ENCODE assay signal across 10 cellular contexts in the genomic region with DNA sequence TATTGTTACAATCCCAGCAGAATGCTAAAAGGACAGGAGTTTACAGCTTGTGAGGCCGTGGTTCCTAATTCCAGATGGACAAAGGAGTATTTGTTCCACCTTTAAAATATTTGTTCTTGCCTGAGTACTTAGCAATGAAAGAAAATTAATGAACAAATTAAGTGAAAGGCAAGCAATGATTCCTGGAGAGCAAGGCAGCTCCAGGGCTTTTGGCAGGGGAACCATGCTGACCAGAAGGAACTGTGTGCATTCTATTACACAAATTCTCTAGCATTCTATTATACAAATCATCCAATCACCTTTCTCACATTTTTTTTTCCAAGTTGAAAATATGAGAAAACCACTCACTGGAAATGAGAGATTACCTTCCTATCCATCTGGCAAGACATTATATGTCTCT. TPM values are rescaled to one million over a fixed set of nuclear protein-coding genes. Genes with fewer than 3 reads are reported as not detected.
A peak's percentile ranks its signal among the peaks of the same experiment; 100 is the strongest.
DNase-seq lines count a peak whose midpoint lies in the region; ATAC-seq and TF ChIP-seq lines count a peak whose summit lies in the region.
"Had no signal": no experiment of that assay in that cellular context is flagged by ENCODE, and none has a peak within 500 bp of the region (broad histone marks: within the 10 kb centered on the region; RNA-seq: fewer than 3 reads in every experiment).

No MANE protein-coding gene starts in this region.

- H3K36me3 ChIP-seq in fibroblast of lung (ENCODE audit: control insufficient read depth, insufficient read depth, low read length), result no peaks in the 10 kb centered on the region

- POLR2A ChIA-PET in activated CD4-positive, alpha-beta T cell treated with anti-CD3 and anti-CD28 coated beads for 36 hours (lab: Charles Lee), result interaction anchor here (0.6 kb wide), 1 partner anchor 146 kb away, joined by 4 read pairs; no protein-coding TSS in a partner anchor
- POLR2A ChIA-PET in activated CD4-positive, alpha-beta memory T cell treated with anti-CD3 and anti-CD28 coated beads for 36 hours (lab: Charles Lee), result interaction anchor here (0.6 to 1.8 kb wide), 5 partner anchors 25 to 1067 kb away, joined by 3 to 5 read pairs (median 3); partner anchors contain the start of gene TM7SF3

- H3K36me3 Mint-ChIP-seq in activated CD4-positive, alpha-beta T cell treated with anti-CD3 and anti-CD28 coated beads for 36 hours (ENCODE audit: low read depth), result peaks cover 6% of the 10 kb centered on the region
- H3K36me3 Mint-ChIP-seq in activated CD4-positive, alpha-beta memory T cell treated with anti-CD3 and anti-CD28 coated beads for 36 hours, result peaks cover 4% of the 10 kb centered on the region

- peak overlapping the region; percentile 83 for H3K4me2 ChIP-seq in fibroblast of lung (ENCODE audit: extremely low read depth, insufficient read depth, low read length)

- H3K27ac Mint-ChIP-seq in activated CD4-positive, alpha-beta T cell treated with anti-CD3 and anti-CD28 coated beads for 36 hours, result peak overlapping the region; percentile 90
- peak overlapping the region; percentile 49 for H3K27ac Mint-ChIP-seq in activated CD4-positive, alpha-beta memory T cell treated with anti-CD3 and anti-CD28 coated beads for 36 hours

- no peaks in the 10 kb centered on the region for H3K9me3 ChIP-seq in fibroblast of lung (ENCODE audit: control insufficient read depth, insufficient read depth, low read depth, low read length)

- intact Hi-C loops in activated CD4-positive, alpha-beta T cell treated with anti-CD3 and anti-CD28 coated beads for 36 hours (cut with DNase I, micrococcal nuclease), result loop anchor here (1.0 to 5.0 kb wide), 5 partner anchors 51 to 491 kb away; partner anchors contain the start of genes MRPS35 (in 1 of the 2) and PPFIBP1 (in 1 of the 2)
- intact Hi-C loops in activated CD4-positive, alpha-beta memory T cell treated with anti-CD3 and anti-CD28 coated beads for 36 hours (cut with micrococcal nuclease), result loop anchor here (1.0 to 10.0 kb wide), 11 partner anchors 53 to 921 kb away; partner anchors contain the start of genes FGFR1OP2, MRPS35 and TM7SF3

- H3K4me3 Mint-ChIP-seq in activated CD4-positive, alpha-beta T cell treated with anti-CD3 and anti-CD28 coated beads for 36 hours, result peak overlapping the region; percentile 82
- peak overlapping the region; percentile 8 for H3K4me3 Mint-ChIP-seq in activated CD4-positive, alpha-beta memory T cell treated with anti-CD3 and anti-CD28 coated beads for 36 hours

- H3K27me3 ChIP-seq in fibroblast of lung (ENCODE audit: control insufficient read depth, insufficient read depth, low read length), result no peaks in the 10 kb centered on the region

- peak overlapping the region in 1 of 4 experiments; percentile 37 for H3K4me3 ChIP-seq in fibroblast of lung (replicated peaks in 1 of 4; ENCODE audit: control extremely low read depth in 1 of 4, insufficient read depth in 1 of 4, low read depth in 3 of 4, low read length in 4 of 4)
- H3K4me3 ChIP-seq in skin epidermis, result no peak overlapping the region

- H3K4me1 Mint-ChIP-seq in activated CD4-positive, alpha-beta T cell treated with anti-CD3 and anti-CD28 coated beads for 36 hours, result peaks cover 42% of the 10 kb centered on the region
- H3K4me1 Mint-ChIP-seq in activated CD4-positive, alpha-beta memory T cell treated with anti-CD3 and anti-CD28 coated beads for 36 hours (ENCODE audit: low read depth), result peaks cover 43% of the 10 kb centered on the region

- peaks cover 25% of the 10 kb centered on the region for H3K79me2 ChIP-seq in fibroblast of lung (ENCODE audit: control insufficient read depth, insufficient read depth, low read length)

- ATAC-seq in activated CD4-positive, alpha-beta T cell treated with anti-CD3 and anti-CD28 coated beads for 36 hours, result no peak
- no peak for ATAC-seq in HG03442 (IDR thresholded peaks at IDR 0.05; ENCODE audit: unreplicated experiment)
- no peak for ATAC-seq in HG03025 (IDR thresholded peaks at IDR 0.05; ENCODE audit: low FRiP score, unreplicated experiment)

- H4K20me1 ChIP-seq in fibroblast of lung (ENCODE audit: control insufficient read depth, extremely low read depth, insufficient read depth, low read length), result no peaks in the 10 kb centered on the region

- DNase-seq in activated CD4-positive, alpha-beta T cell treated with anti-CD3 and anti-CD28 coated beads for 36 hours, result no peak
- DNase-seq in activated CD4-positive, alpha-beta T cell treated with anti-CD3 and anti-CD28 coated beads, Interleukin-2, amount 50 U/mL, for 1 hour, result no peak
- DNase-seq in activated CD4-positive, alpha-beta memory T cell treated with anti-CD3 and anti-CD28 coated beads for 36 hours, result no peak
- DNase-seq in fibroblast of lung (ENCODE audit: low read depth in 2 of 2), result peak in 1 of 2 donors; percentile 52
- DNase-seq in NCI-H524 (lab: John Stamatoyannopoulos, UW), result no peak
- DNase-seq: NCI-H2029 treated with DMSO at 0.1 percent for 48 hours; stimulated activated CD8-positive, alpha-beta memory T cell treated with anti-CD3 and anti-CD28 coated beads, Interleukin-4, amount 100 ng/mL, for 48 hours had no signal

- no peak overlapping the region for H2AFZ ChIP-seq in fibroblast of lung (ENCODE audit: low read length)

- peaks cover 13% of the 10 kb centered on the region for H3K4me1 ChIP-seq in fibroblast of lung (ENCODE audit: control insufficient read depth, extremely low read depth, insufficient read depth, low read length)

- H3K9me3 Mint-ChIP-seq in activated CD4-positive, alpha-beta T cell treated with anti-CD3 and anti-CD28 coated beads for 36 hours (ENCODE audit: low read depth), result no peaks in the 10 kb centered on the region
- no peaks in the 10 kb centered on the region for H3K9me3 Mint-ChIP-seq in activated CD4-positive, alpha-beta memory T cell treated with anti-CD3 and anti-CD28 coated beads for 36 hours

- peak overlapping the region; percentile 81 for H3K27ac ChIP-seq in fibroblast of lung (ENCODE audit: insufficient read depth, low read length)
- peak overlapping the region in 19 of 21 experiments; percentile 7 to 90 (median 74) for H3K27ac ChIP-seq in skin epidermis

- no peak for TF ChIP-seq CTCF in fibroblast of lung (conservative IDR thresholded peaks at IDR 0.05 in 1 of 2, IDR thresholded peaks at IDR 0.05 in 1 of 2; ENCODE audit: low read depth in 1 of 2, low read length in 2 of 2)

- H3K27me3 Mint-ChIP-seq in activated CD4-positive, alpha-beta T cell treated with anti-CD3 and anti-CD28 coated beads for 36 hours, result peaks cover 26% of the 10 kb centered on the region
- peaks cover 29% of the 10 kb centered on the region for H3K27me3 Mint-ChIP-seq in activated CD4-positive, alpha-beta memory T cell treated with anti-CD3 and anti-CD28 coated beads for 36 hours

- CTCF ChIA-PET in activated CD4-positive, alpha-beta T cell treated with anti-CD3 and anti-CD28 coated beads for 36 hours (lab: Charles Lee), result interaction anchor here (0.6 to 1.7 kb wide), 2 partner anchors 25 to 105 kb away, joined by 5 to 7 read pairs; no protein-coding TSS in a partner anchor
- CTCF ChIA-PET in activated CD4-positive, alpha-beta memory T cell treated with anti-CD3 and anti-CD28 coated beads for 36 hours (lab: Charles Lee), result interaction anchor here (1.2 to 2.0 kb wide), 2 partner anchors 25 to 53 kb away, joined by 7 to 10 read pairs; no protein-coding TSS in a partner anchor

- no peak overlapping the region for H3K9ac ChIP-seq in fibroblast of lung (ENCODE audit: insufficient read depth, low read length)

RNA-seq across cellular contexts. Expression of gene BMAL2, which starts 1.8 kb away (rescaled TPM):
- total RNA-seq in activated CD4-positive, alpha-beta T cell treated with anti-CD3 and anti-CD28 coated beads for 36 hours, result 10 to 100 TPM; 10.9 to 13.2 TPM
- total RNA-seq in activated CD4-positive, alpha-beta memory T cell treated with anti-CD3 and anti-CD28 coated beads for 36 hours, result 10 to 100 TPM; 14.9 to 15.2 TPM
- total RNA-seq in fibroblast of lung, result 23.9 and 44.9 TPM in 2 replicates
- 15.5 and 35.6 TPM in 2 replicates for polyA plus RNA-seq in fibroblast of lung
- polyA plus RNA-seq in fibroblast of lung (2012), result 13.5 and 29.2 TPM in 2 replicates
- polyA minus RNA-seq in fibroblast of lung (ENCODE audit: low replicate concordance), result 1.9 and 5.9 TPM in 2 replicates
